In the genomic region with DNA sequence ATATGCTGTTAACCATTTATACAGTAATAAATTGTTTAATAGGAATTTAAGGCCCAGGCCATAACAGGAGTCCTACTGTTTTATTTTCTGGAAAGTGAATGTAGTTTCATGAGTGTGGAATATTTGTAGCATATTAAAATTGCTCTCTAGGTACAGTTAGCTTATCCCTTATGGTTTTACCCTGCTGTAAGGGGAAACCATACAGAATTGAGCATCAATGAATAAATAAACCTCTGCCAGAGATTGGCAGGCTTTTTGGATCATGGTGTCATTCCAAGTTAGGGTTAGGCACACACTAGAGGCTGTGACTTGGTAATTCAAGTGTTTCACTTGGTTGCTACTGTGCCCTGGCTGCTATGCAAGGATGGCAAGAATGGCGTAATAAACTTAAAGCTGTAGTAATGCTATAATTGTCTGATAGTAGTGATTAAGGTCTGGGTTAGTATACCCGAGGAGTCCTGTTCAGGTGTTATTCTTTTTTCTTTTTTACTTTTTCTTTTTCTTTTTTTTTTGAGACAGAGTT, we compare ENCODE assay signal across 26 cellular contexts.
"Had no signal": no experiment of that assay in that cellular context is flagged by ENCODE, and none has a peak within 500 bp of the region (broad histone marks: within the 10 kb centered on the region; RNA-seq: fewer than 3 reads in every experiment).

No MANE protein-coding gene starts in this region.

- H3K27me3 ChIP-seq: body of pancreas, sigmoid colon, spleen, upper lobe of left lung had no signal

- H3K36me3 Mint-ChIP-seq: activated CD8-positive, alpha-beta memory T cell treated with anti-CD3 and anti-CD28 coated beads, Interleukin-2, amount 10 ng/mL, durations not matched to agents 7 days and 5 days; activated naive CD4-positive, alpha-beta T cell treated with anti-CD3 and anti-CD28 coated beads, Interleukin-2, amount 10 ng/mL, durations not matched to agents 7 days and 5 days had no signal

- H3K9me3 Mint-ChIP-seq: activated CD8-positive, alpha-beta T cell treated with anti-CD3 and anti-CD28 coated beads for 36 hours; activated naive CD4-positive, alpha-beta T cell treated with anti-CD3 and anti-CD28 coated beads, Interleukin-2, amount 10 ng/mL, durations not matched to agents 7 days and 5 days; activated naive CD8-positive, alpha-beta T cell treated with anti-CD3 and anti-CD28 coated beads, Interleukin-2, amount 50 U/mL, for 24 hours; T-helper 1 cell treated with Interleukin-12 subunit alpha and Interleukin-12 subunit beta and Interleukin-4 antibody, amounts not matched to agents 30 μg/mL and 1 μg/mL, for 36 hours had no signal

- H3K36me3 ChIP-seq: sigmoid colon, thoracic aorta, upper lobe of left lung had no signal

- H3K4me3 Mint-ChIP-seq: activated CD8-positive, alpha-beta memory T cell treated with anti-CD3 and anti-CD28 coated beads, Interleukin-2, amount 10 ng/mL, durations not matched to agents 7 days and 5 days; activated CD8-positive, alpha-beta T cell treated with anti-CD3 and anti-CD28 coated beads for 36 hours; activated naive CD4-positive, alpha-beta T cell treated with anti-CD3 and anti-CD28 coated beads, Interleukin-2, amount 10 ng/mL, durations not matched to agents 7 days and 5 days; activated naive CD8-positive, alpha-beta T cell treated with anti-CD3 and anti-CD28 coated beads, Interleukin-2, amount 50 U/mL, for 24 hours; naive thymus-derived CD4-positive, alpha-beta T cell; neural crest cell; T-helper 1 cell treated with Interleukin-12 subunit alpha and Interleukin-12 subunit beta and Interleukin-4 antibody, amounts not matched to agents 30 μg/mL and 1 μg/mL, for 36 hours had no signal

- H3K4me1 Mint-ChIP-seq: activated CD8-positive, alpha-beta memory T cell treated with anti-CD3 and anti-CD28 coated beads, Interleukin-2, amount 10 ng/mL, durations not matched to agents 7 days and 5 days; activated naive CD4-positive, alpha-beta T cell treated with anti-CD3 and anti-CD28 coated beads, Interleukin-2, amount 10 ng/mL, durations not matched to agents 7 days and 5 days had no signal

- H3K4me3 ChIP-seq: body of pancreas, sigmoid colon, spleen, thoracic aorta, upper lobe of left lung had no signal

- DNase-seq: activated CD4-positive, alpha-beta T cell treated with anti-CD3 and anti-CD28 coated beads for 48 hours; activated CD4-positive, CD25-positive, alpha-beta regulatory T cell; activated CD8-positive, alpha-beta memory T cell treated with anti-CD3 and anti-CD28 coated beads, Interleukin-2, amount 10 ng/mL, durations not matched to agents 7 days and 5 days; activated CD8-positive, alpha-beta T cell treated with anti-CD3 and anti-CD28 coated beads for 36 hours; activated effector memory CD4-positive, alpha-beta T cell treated with anti-CD3 and anti-CD28 coated beads, Interleukin-2, amount 50 U/mL, for 16 hours; activated naive CD4-positive, alpha-beta T cell treated with anti-CD3 and anti-CD28 coated beads, Interleukin-2, amount 10 ng/mL, durations not matched to agents 7 days and 5 days; activated naive CD8-positive, alpha-beta T cell treated with anti-CD3 and anti-CD28 coated beads, Interleukin-2, amount 50 U/mL, for 24 hours; activated T-cell treated with anti-CD3 and anti-CD28 coated beads for 4 hours; anterior cingulate cortex; body of pancreas; effector CD4-positive, alpha-beta T cell; erythroblast; head of caudate nucleus; left colon; naive thymus-derived CD4-positive, alpha-beta T cell; occipital lobe; posterior cingulate gyrus; sigmoid colon; spleen; stimulated activated CD4-positive, alpha-beta T cell treated with anti-CD3 and anti-CD28 coated beads, Interleukin-4, amount 100 ng/mL, for 24 hours; stimulated activated naive CD4-positive, alpha-beta T cell treated with Interleukin-2 at 50 U/mL for 16 hours; T1000; upper lobe of left lung had no signal

- ATAC-seq: activated CD8-positive, alpha-beta memory T cell treated with anti-CD3 and anti-CD28 coated beads, Interleukin-2, amount 10 ng/mL, durations not matched to agents 7 days and 5 days; activated CD8-positive, alpha-beta T cell treated with anti-CD3 and anti-CD28 coated beads for 36 hours; activated naive CD8-positive, alpha-beta T cell treated with anti-CD3 and anti-CD28 coated beads, Interleukin-2, amount 50 U/mL, for 24 hours; body of pancreas; left colon; naive thymus-derived CD4-positive, alpha-beta T cell had no signal

- H3K9me3 ChIP-seq: body of pancreas, sigmoid colon, spleen, thoracic aorta, upper lobe of left lung had no signal

- H3K27ac Mint-ChIP-seq: activated CD8-positive, alpha-beta memory T cell treated with anti-CD3 and anti-CD28 coated beads, Interleukin-2, amount 10 ng/mL, durations not matched to agents 7 days and 5 days; activated CD8-positive, alpha-beta T cell treated with anti-CD3 and anti-CD28 coated beads for 36 hours; activated naive CD4-positive, alpha-beta T cell treated with anti-CD3 and anti-CD28 coated beads, Interleukin-2, amount 10 ng/mL, durations not matched to agents 7 days and 5 days; activated naive CD8-positive, alpha-beta T cell treated with anti-CD3 and anti-CD28 coated beads, Interleukin-2, amount 50 U/mL, for 24 hours; naive thymus-derived CD4-positive, alpha-beta T cell; T-helper 1 cell treated with Interleukin-12 subunit alpha and Interleukin-12 subunit beta and Interleukin-4 antibody, amounts not matched to agents 30 μg/mL and 1 μg/mL, for 36 hours had no signal

- H3K27me3 Mint-ChIP-seq: activated CD8-positive, alpha-beta memory T cell treated with anti-CD3 and anti-CD28 coated beads, Interleukin-2, amount 10 ng/mL, durations not matched to agents 7 days and 5 days; activated CD8-positive, alpha-beta T cell treated with anti-CD3 and anti-CD28 coated beads for 36 hours; activated naive CD4-positive, alpha-beta T cell treated with anti-CD3 and anti-CD28 coated beads, Interleukin-2, amount 10 ng/mL, durations not matched to agents 7 days and 5 days; activated naive CD8-positive, alpha-beta T cell treated with anti-CD3 and anti-CD28 coated beads, Interleukin-2, amount 50 U/mL, for 24 hours; naive thymus-derived CD4-positive, alpha-beta T cell had no signal

- H3K27ac ChIP-seq: body of pancreas, sigmoid colon, spleen, thoracic aorta had no signal

- H3K4me1 ChIP-seq: body of pancreas had no signal
